In genomic region chr16:49556252-49557069, GRCh38 we compare ENCODE assay signal across 10 cellular contexts.
DNase-seq lines count a peak whose midpoint lies in the region; ATAC-seq and TF ChIP-seq lines count a peak whose summit lies in the region.
"Had no signal": no experiment of that assay in that cellular context is flagged by ENCODE, and none has a peak within 500 bp of the region (broad histone marks: within the 10 kb centered on the region; RNA-seq: fewer than 3 reads in every experiment).

No MANE protein-coding gene starts in this region.

- H3K4me3 ChIP-seq in ectodermal cell (ENCODE audit: insufficient read depth, low read depth, low read length) = peak overlapping the region; percentile 7
- H3K4me3 ChIP-seq: SJSA1 had no signal

- H3K36me3 Mint-ChIP-seq in progenitor cell of endocrine pancreas (ENCODE audit: insufficient read depth) = no peaks in the 10 kb centered on the region
- H3K36me3 Mint-ChIP-seq in stimulated activated memory B cell treated with anti-CD40 and anti-IgM and Interleukin-4, amounts not matched to agents 10 μg/mL and 1 μg/mL and 100 μg/mL, for 72 hours = no peaks in the 10 kb centered on the region

- DNase-seq in NCI-H510A (lab: John Stamatoyannopoulos, UW) (peak; percentile 27), progenitor cell of endocrine pancreas (ENCODE audit: low spot score, unreplicated experiment) (peak; percentile 25), GM20000 (ENCODE audit: low spot score) (no peak)

- no peaks in the 10 kb centered on the region for H3K36me3 ChIP-seq in ectodermal cell (ENCODE audit: control insufficient read depth, insufficient read depth, low read length)
- H3K36me3 ChIP-seq: neutrophil, SJSA1 had no signal

- H3K9me3 Mint-ChIP-seq in progenitor cell of endocrine pancreas (ENCODE audit: low read depth) = no peaks in the 10 kb centered on the region
- no peaks in the 10 kb centered on the region for H3K9me3 Mint-ChIP-seq in stimulated activated memory B cell treated with anti-CD40 and anti-IgM and Interleukin-4, amounts not matched to agents 10 μg/mL and 1 μg/mL and 100 μg/mL, for 72 hours

- no peaks in the 10 kb centered on the region for H3K27me3 Mint-ChIP-seq in progenitor cell of endocrine pancreas
- no peaks in the 10 kb centered on the region for H3K27me3 Mint-ChIP-seq in stimulated activated memory B cell treated with anti-CD40 and anti-IgM and Interleukin-4, amounts not matched to agents 10 μg/mL and 1 μg/mL and 100 μg/mL, for 72 hours

- ATAC-seq in GM19467 (IDR thresholded peaks at IDR 0.05; ENCODE audit: unreplicated experiment) (no peak), GM18502 (IDR thresholded peaks at IDR 0.05; ENCODE audit: poor library complexity, unreplicated experiment) (no peak)
- ATAC-seq in stimulated activated memory B cell treated with anti-CD40 and anti-IgM and Interleukin-4, amounts not matched to agents 10 μg/mL and 1 μg/mL and 100 μg/mL, for 72 hours = no peak

- peak overlapping the region; percentile 46 for H3K27ac Mint-ChIP-seq in progenitor cell of endocrine pancreas
- no peak overlapping the region for H3K27ac Mint-ChIP-seq in stimulated activated memory B cell treated with anti-CD40 and anti-IgM and Interleukin-4, amounts not matched to agents 10 μg/mL and 1 μg/mL and 100 μg/mL, for 72 hours

- no peaks in the 10 kb centered on the region for H3K9me3 ChIP-seq in ectodermal cell (ENCODE audit: control insufficient read depth, low read length)
- H3K9me3 ChIP-seq: neutrophil, SJSA1 had no signal

- H3K4me1 ChIP-seq in ectodermal cell (ENCODE audit: control insufficient read depth, insufficient read depth, low read length) = peaks cover 22% of the 10 kb centered on the region
- H3K4me1 ChIP-seq: SJSA1 had no signal

- H3K4me1 Mint-ChIP-seq in progenitor cell of endocrine pancreas (ENCODE audit: low read depth) = peaks cover 2% of the 10 kb centered on the region
- H3K4me1 Mint-ChIP-seq in stimulated activated memory B cell treated with anti-CD40 and anti-IgM and Interleukin-4, amounts not matched to agents 10 μg/mL and 1 μg/mL and 100 μg/mL, for 72 hours = no peaks in the 10 kb centered on the region

- no peaks in the 10 kb centered on the region for H3K27me3 ChIP-seq in ectodermal cell (ENCODE audit: control insufficient read depth, insufficient read depth, low read length, poor library complexity, severe bottlenecking)
- H3K27me3 ChIP-seq: neutrophil, SJSA1 had no signal

- TF ChIP-seq CTCF in GM12874 (IDR thresholded peaks at IDR 0.05; ENCODE audit: insufficient read depth, low read depth, low read length) = 0 out of 2 replicates have a peak, but pooled peaks have one; percentile 14
- peak; percentile 74 for TF ChIP-seq CTCF in progenitor cell of endocrine pancreas (IDR thresholded peaks at IDR 0.05; ENCODE audit: unreplicated experiment)
- no peak for TF ChIP-seq CTCF in GM20000 (IDR thresholded peaks at IDR 0.05; ENCODE audit: extremely low read depth, missing control alignments)

- H3K27ac ChIP-seq in ectodermal cell (ENCODE audit: insufficient read depth, low read depth, low read length, poor library complexity, severe bottlenecking) = peak overlapping the region; percentile 64
- H3K27ac ChIP-seq: neutrophil, SJSA1 had no signal

- peak overlapping the region; percentile 23 for H3K4me3 Mint-ChIP-seq in progenitor cell of endocrine pancreas (ENCODE audit: low read depth)
- H3K4me3 Mint-ChIP-seq in stimulated activated memory B cell treated with anti-CD40 and anti-IgM and Interleukin-4, amounts not matched to agents 10 μg/mL and 1 μg/mL and 100 μg/mL, for 72 hours = no peak overlapping the region

- 46 to 51% methylated on average over 8 of the region's 9 CpGs for WGBS in ectodermal cell, 2 experiments
